ENCODE assay signal across 8 cellular contexts in the genomic region with DNA sequence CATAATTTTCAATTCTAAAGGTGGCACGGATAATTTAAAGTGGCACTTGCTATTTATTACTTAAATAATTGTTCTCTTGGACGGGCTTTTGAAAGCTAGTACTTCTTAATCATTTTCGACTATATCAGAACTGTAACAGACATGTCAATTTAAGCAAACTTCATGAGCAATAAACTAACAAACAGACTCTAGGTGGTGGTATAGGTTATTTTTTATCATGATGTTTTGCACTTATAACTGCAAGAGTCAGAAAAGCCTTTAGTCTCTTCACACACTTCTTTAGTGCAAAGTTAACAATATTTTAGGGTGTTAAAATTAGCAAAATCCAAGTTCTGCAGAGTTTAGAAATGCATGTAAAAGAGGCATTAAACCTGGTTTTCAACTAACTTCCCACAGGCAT. TPM values are rescaled to one million over a fixed set of nuclear protein-coding genes. Genes with fewer than 3 reads are reported as not detected.
DNase-seq lines count a peak whose midpoint lies in the region; ATAC-seq and TF ChIP-seq lines count a peak whose summit lies in the region.

No MANE protein-coding gene starts in this region.

- peak overlapping the region; percentile 82 to 99 (median 90) for H3K4me3 Mint-ChIP-seq in naive B cell

- peak overlapping the region; percentile 28 to 92 (median 82) for H3K27ac Mint-ChIP-seq in naive B cell

- H3K4me1 Mint-ChIP-seq in naive B cell = peaks cover 53 to 61% (median 59%) of the 10 kb centered on the region in 3 donors

- peak; percentile 16 for TF ChIP-seq CTCF in choroid plexus epithelial cell (conservative IDR thresholded peaks at IDR 0.05; ENCODE audit: low read depth, low read length)

- no peaks in the 10 kb centered on the region for H3K9me3 Mint-ChIP-seq in naive B cell

- peaks cover 0 to 2% (median 0%) of the 10 kb centered on the region in 3 donors for H3K27me3 Mint-ChIP-seq in naive B cell

- no peak for ATAC-seq in naive B cell (ENCODE audit: low read depth in 2 of 2)

- H3K36me3 Mint-ChIP-seq in naive B cell = no peaks in the 10 kb centered on the region

- DNase-seq in Caki2 (ENCODE audit: low read depth) = peak; percentile 59
- peak; percentile 52 for DNase-seq in NCI-H526 treated with DMSO at 0.1 percent for 48 hours (lab: John Stamatoyannopoulos, UW)
- peak; percentile 61 for DNase-seq in choroid plexus epithelial cell (ENCODE audit: low read depth)
- no peak for DNase-seq in naive B cell
- DNase-seq in mucosa of gallbladder (ENCODE audit: low spot score) = no peak
- DNase-seq in G401 (ENCODE audit: low spot score) = no peak
- DNase-seq in SK-N-DZ (ENCODE audit: low spot score) = no peak
- no peak for DNase-seq in NCI-H146 (lab: John Stamatoyannopoulos, UW)

- peak overlapping the region; percentile 78 for H3K4me3 ChIP-seq in choroid plexus epithelial cell (ENCODE audit: low read depth, low read length)

- in situ Hi-C loops in Caki2 (cut with HindIII; ENCODE audit: low pct_unique_long_range_greater_than_20kb, low sequenced_read_pairs) (no loop called here), G401 (cut with HindIII; ENCODE audit: low sequenced_read_pairs) (no loop called here)

RNA-seq across cellular contexts. Expression of gene NRIP1, which starts 2.2 kb away (rescaled TPM):
- total RNA-seq in Caki2 (2014; rRNA removed; shearing (Covaris generic); ENCODE audit: low replicate concordance) = 45.4 and 50.4 TPM in 2 replicates
- 10 to 100 TPM; 43.9 to 73.9 (median 52.2) TPM for polyA plus RNA-seq in naive B cell (ENCODE audit: low read depth in 6 of 6)
- total RNA-seq in mucosa of gallbladder = 34.4 TPM
- 33.5 and 56.4 TPM in 2 replicates for total RNA-seq in G401 (2014; rRNA removed; shearing (Covaris generic))
- 18.6 and 18.9 TPM in 2 replicates for polyA plus RNA-seq in SK-N-DZ (2014; cell fraction: cytosol; rRNA removed)
- 16.3 and 17.7 TPM in 2 replicates for polyA plus RNA-seq in SK-N-DZ (2014; cell fraction: nucleus; rRNA removed)

Comparison
In these comparisons a context has a peak if more than half of its experiments do, and no peak if none do; other contexts are left out.
1. DNase-seq: peak in Caki2 (single experiment), NCI-H526 treated with DMSO at 0.1 percent for 48 hours (single experiment) and choroid plexus epithelial cell (single experiment); none in naive B cell (single experiment), mucosa of gallbladder (single experiment), G401 (single experiment), SK-N-DZ (single experiment) and NCI-H146 (single experiment).